ENCODE assay signal across 31 cellular contexts in the genomic region with DNA sequence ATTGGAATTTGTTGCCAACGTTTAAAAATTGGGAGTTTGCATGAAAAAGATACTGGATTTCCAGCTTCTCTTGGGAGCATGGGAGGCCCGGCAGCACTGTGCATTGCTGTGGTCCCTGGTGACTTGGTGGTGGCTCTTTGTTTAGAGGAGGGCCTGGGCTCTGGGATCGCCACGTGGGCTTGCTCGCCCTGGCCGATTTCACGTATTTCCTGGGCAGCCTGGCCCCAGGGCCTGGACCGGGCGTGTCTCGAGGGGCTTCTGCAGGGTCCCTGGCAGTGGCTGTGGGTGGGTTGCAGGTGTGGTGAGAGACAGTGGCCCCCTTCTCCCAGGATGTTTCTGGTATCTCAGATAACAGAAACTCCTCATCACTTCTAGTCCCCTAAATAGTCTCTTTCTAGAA.
"Had no signal": no experiment of that assay in that cellular context is flagged by ENCODE, and none has a peak within 500 bp of the region (broad histone marks: within the 10 kb centered on the region; RNA-seq: fewer than 3 reads in every experiment).

No MANE protein-coding gene starts in this region.

- FAIRE-seq: astrocyte, bronchial epithelial cell had no signal

- DNase-seq: activated effector memory CD4-positive, alpha-beta T cell treated with anti-CD3 and anti-CD28 coated beads, Interleukin-2, amount 50 U/mL, for 16 hours; activated effector memory CD4-positive, alpha-beta T cell treated with Interleukin-2 at 50 U/mL for 16 hours; activated gamma-delta T cell; activated gamma-delta T cell treated with Interleukin-2 at 50 U/mL for 16 hours; activated naive CD4-positive, alpha-beta T cell; activated naive CD4-positive, alpha-beta T cell treated with anti-CD3 and anti-CD28 coated beads for 36 hours; activated naive CD4-positive, alpha-beta T cell treated with anti-CD3 and anti-CD28 coated beads, Interleukin-2, amount 10 ng/mL, durations not matched to agents 7 days and 5 days; activated naive CD4-positive, alpha-beta T cell treated with anti-CD3 and anti-CD28 coated beads, Interleukin-2, amount 50 U/mL, for 16 hours; activated naive CD4-positive, alpha-beta T cell treated with Interleukin-2 at 50 U/mL for 16 hours; activated naive CD8-positive, alpha-beta T cell treated with anti-CD3 and anti-CD28 coated beads for 36 hours; activated naive CD8-positive, alpha-beta T cell treated with anti-CD3 and anti-CD28 coated beads, Interleukin-2, amount 10 ng/mL, durations not matched to agents 7 days and 5 days; activated naive CD8-positive, alpha-beta T cell treated with anti-CD3 and anti-CD28 coated beads, Interleukin-2, amount 50 U/mL, for 24 hours; activated T-cell treated with anti-CD3 and anti-CD28 coated beads, Interleukin-2, amount 50 U/mL, for 1 hour; activated T-cell treated with anti-CD3 and anti-CD28 coated beads, Interleukin-2, amount 50 U/mL, for 24 hours; activated T-cell treated with anti-CD3 and anti-CD28 coated beads, Interleukin-2, amount 50 U/mL, for 4 hours; activated T-cell treated with anti-CD3 and anti-CD28 coated beads, Interleukin-2, amount 50 U/mL, for 48 hours; activated T-cell treated with anti-CD3 and anti-CD28 coated beads, Interleukin-2, amount 50 U/mL, for 72 hours; adrenal gland; amniotic stem cell; amygdala; anterior cingulate cortex; aorta; body of pancreas; brain microvascular endothelial cell; central memory CD4-positive, alpha-beta T cell; cerebellar nuclear complex had no signal

- H3K4me3 ChIP-seq: adrenal gland, ascending aorta, body of pancreas, breast epithelium, cardiac muscle cell had no signal

- H3K27ac ChIP-seq: adrenal gland, ascending aorta, body of pancreas, brain microvascular endothelial cell, breast epithelium, cardiac muscle cell had no signal

- H3K9me3 ChIP-seq: adrenal gland, ascending aorta, body of pancreas, breast epithelium had no signal

- H3K4me1 ChIP-seq: adrenal gland, ascending aorta, body of pancreas, breast epithelium had no signal

- H3K27me3 ChIP-seq: adrenal gland, ascending aorta, body of pancreas, breast epithelium had no signal

- H3K36me3 ChIP-seq: adrenal gland, ascending aorta, brain microvascular endothelial cell, breast epithelium, cardiac muscle cell had no signal
